Comparison of ENCODE assay signal across 16 cellular contexts in the genomic region with DNA sequence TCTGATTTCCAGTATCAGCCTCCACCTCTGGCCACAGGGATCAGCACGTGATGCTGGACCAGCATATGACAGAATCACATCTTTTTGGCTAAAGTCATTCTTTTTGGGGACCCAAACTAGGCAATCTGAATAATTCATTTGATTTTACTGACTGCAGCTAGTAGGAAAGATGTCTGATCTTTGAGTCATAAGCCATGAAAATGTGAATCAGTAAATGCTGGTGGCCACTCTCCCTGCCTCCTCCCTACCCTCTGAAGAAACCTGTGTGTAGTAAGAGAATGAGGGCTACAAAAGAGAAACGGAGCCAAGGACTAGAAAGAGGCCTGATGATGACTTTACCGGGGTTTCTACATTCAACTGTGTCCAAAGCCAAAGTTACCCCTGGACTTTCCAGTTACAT. TPM values are rescaled to one million over a fixed set of nuclear protein-coding genes. Genes with fewer than 3 reads are reported as not detected.
DNase-seq lines count a peak whose midpoint lies in the region; ATAC-seq and TF ChIP-seq lines count a peak whose summit lies in the region.
"Had no signal": no experiment of that assay in that cellular context is flagged by ENCODE, and none has a peak within 500 bp of the region (broad histone marks: within the 10 kb centered on the region; RNA-seq: fewer than 3 reads in every experiment).

No MANE protein-coding gene starts in this region.

- H3K9me2 ChIP-seq in GM23248 (ENCODE audit: insufficient read depth) = no peaks in the 10 kb centered on the region

- in situ Hi-C loops in GM23248 (cut with MboI) = no loop called here

- peak; percentile 45 for ATAC-seq in activated CD8-positive, alpha-beta T cell treated with anti-CD3 and anti-CD28 coated beads for 36 hours
- no peak for ATAC-seq in memory B cell (ENCODE audit: low read depth)
- ATAC-seq in esophagus mucosa = no peak
- ATAC-seq in GM18498 (IDR thresholded peaks at IDR 0.05; ENCODE audit: unreplicated experiment) = no peak
- ATAC-seq: left cardiac atrium had no signal

- CTCF ChIA-PET in activated CD8-positive, alpha-beta T cell treated with anti-CD3 and anti-CD28 coated beads for 36 hours (lab: Charles Lee) = no interaction called here

- no peaks in the 10 kb centered on the region for H3K27me3 Mint-ChIP-seq in activated CD8-positive, alpha-beta T cell treated with anti-CD3 and anti-CD28 coated beads for 36 hours
- H3K27me3 Mint-ChIP-seq in memory B cell = no peaks in the 10 kb centered on the region

- peaks cover 12% of the 10 kb centered on the region for H3K4me1 Mint-ChIP-seq in activated CD8-positive, alpha-beta T cell treated with anti-CD3 and anti-CD28 coated beads for 36 hours (ENCODE audit: low read depth)
- peaks cover 16% of the 10 kb centered on the region for H3K4me1 Mint-ChIP-seq in memory B cell

- no peaks in the 10 kb centered on the region for H3K9me3 Mint-ChIP-seq in activated CD8-positive, alpha-beta T cell treated with anti-CD3 and anti-CD28 coated beads for 36 hours
- no peaks in the 10 kb centered on the region for H3K9me3 Mint-ChIP-seq in memory B cell
- H3K9me3 Mint-ChIP-seq: activated CD4-positive, alpha-beta memory T cell treated with anti-CD3 and anti-CD28 coated beads, Interleukin-2, amount 10 ng/mL, durations not matched to agents 7 days and 5 days; activated T-helper 2 cell treated with anti-CD3 and anti-CD28 coated beads, Interferon-gamma antibody, Interleukin-2, Interleukin-4, amounts not matched to agents 10 μg/mL and 5 μg/mL and 100 μg/mL, durations not matched to agents 14 hours and 24 hours and 36 hours had no signal

- H3K4me1 ChIP-seq in GM23248 (ENCODE audit: insufficient read depth) = peaks cover 7% of the 10 kb centered on the region; the same call in 1 of the 2 replicates

- H2AFZ ChIP-seq in GM23248 = no peak overlapping the region

- H3K9ac ChIP-seq in GM23248 = no peak overlapping the region

- DNase-seq in AG20443 (ENCODE audit: low spot score) = peak; percentile 30
- DNase-seq in GM23248 = peak; percentile 62
- no peak for DNase-seq in activated CD8-positive, alpha-beta T cell treated with anti-CD3 and anti-CD28 coated beads for 36 hours
- DNase-seq in memory B cell (ENCODE audit: low spot score in 2 of 2) = no peak
- DNase-seq in stimulated activated CD4-positive, alpha-beta T cell treated with anti-CD3 and anti-CD28 coated beads, Interleukin-2, amount 100 ng/mL, for 48 hours = no peak
- no peak for DNase-seq in NAMALWA (ENCODE audit: low spot score)
- DNase-seq: activated CD4-positive, alpha-beta memory T cell treated with anti-CD3 and anti-CD28 coated beads, Interleukin-2, amount 10 ng/mL, durations not matched to agents 7 days and 5 days; amniotic stem cell; DMS153; left cardiac atrium; NCI-H1694; right lobe of liver had no signal

- H3K4me3 Mint-ChIP-seq in activated CD8-positive, alpha-beta T cell treated with anti-CD3 and anti-CD28 coated beads for 36 hours = no peak overlapping the region
- peak overlapping the region; percentile 44 for H3K4me3 Mint-ChIP-seq in memory B cell
- H3K4me3 Mint-ChIP-seq: activated CD4-positive, alpha-beta memory T cell treated with anti-CD3 and anti-CD28 coated beads, Interleukin-2, amount 10 ng/mL, durations not matched to agents 7 days and 5 days had no signal

- H3K4me2 ChIP-seq in GM23248 (ENCODE audit: unreplicated experiment) = no peak overlapping the region

- WGBS in GM23248 (ENCODE audit: low coverage in 1 of 2, low lambda C conversion rate in 2 of 2, missing lambda C conversion rate in 2 of 2), 2 experiments = 53 to 57% methylated on average over 3 of the region's 3 CpGs

- POLR2A ChIA-PET in activated CD8-positive, alpha-beta T cell treated with anti-CD3 and anti-CD28 coated beads for 36 hours (lab: Charles Lee) = interaction anchor here (1.5 kb wide), 1 partner anchor 10 kb away, joined by 5 read pairs; the partner anchor contains the start of gene LRPPRC

- H3K36me3 ChIP-seq in GM23248 (ENCODE audit: low read depth) = no peaks in the 10 kb centered on the region
- H3K36me3 ChIP-seq: right lobe of liver had no signal

- H4K20me1 ChIP-seq in GM23248 (ENCODE audit: insufficient read depth) = no peaks in the 10 kb centered on the region

- intact Hi-C loops in activated CD8-positive, alpha-beta T cell treated with anti-CD3 and anti-CD28 coated beads for 36 hours (cut with micrococcal nuclease) = no loop called here

- no peaks in the 10 kb centered on the region for H3K27me3 ChIP-seq in GM23248 (replicated peaks; ENCODE audit: insufficient read depth)
- H3K27me3 ChIP-seq: right lobe of liver had no signal

- H3F3A ChIP-seq in GM23248 (ENCODE audit: insufficient read depth) = no peaks in the 10 kb centered on the region

- no peaks in the 10 kb centered on the region for H3K79me2 ChIP-seq in GM23248 (ENCODE audit: insufficient read depth)

- no peaks in the 10 kb centered on the region for H3K36me3 Mint-ChIP-seq in activated CD8-positive, alpha-beta T cell treated with anti-CD3 and anti-CD28 coated beads for 36 hours (ENCODE audit: low read depth)
- H3K36me3 Mint-ChIP-seq in memory B cell = no peaks in the 10 kb centered on the region

- H3K4me3 ChIP-seq in GM23248 = no peak overlapping the region
- H3K4me3 ChIP-seq: right lobe of liver had no signal

- no peaks in the 10 kb centered on the region for H3K9me3 ChIP-seq in GM23248 (ENCODE audit: low read depth)
- H3K9me3 ChIP-seq: right lobe of liver had no signal

- no peak for TF ChIP-seq CTCF in activated CD8-positive, alpha-beta T cell treated with anti-CD3 and anti-CD28 coated beads for 36 hours (IDR thresholded peaks at IDR 0.05)

- H3K27ac ChIP-seq in GM23248 = no peak overlapping the region
- H3K27ac ChIP-seq: right lobe of liver, VCaP had no signal

- peak overlapping the region; percentile 64 for H3K27ac Mint-ChIP-seq in activated CD8-positive, alpha-beta T cell treated with anti-CD3 and anti-CD28 coated beads for 36 hours
- H3K27ac Mint-ChIP-seq in memory B cell = peak overlapping the region; percentile 78
- H3K27ac Mint-ChIP-seq: activated CD4-positive, alpha-beta memory T cell treated with anti-CD3 and anti-CD28 coated beads, Interleukin-2, amount 10 ng/mL, durations not matched to agents 7 days and 5 days; activated T-helper 2 cell treated with anti-CD3 and anti-CD28 coated beads, Interferon-gamma antibody, Interleukin-2, Interleukin-4, amounts not matched to agents 10 μg/mL and 5 μg/mL and 100 μg/mL, durations not matched to agents 14 hours and 24 hours and 36 hours had no signal

RNA-seq across cellular contexts. Expression of gene LRPPRC, which starts 10.0 kb away (rescaled TPM):
- total RNA-seq in GM23248 (2014; rRNA removed; shearing (Covaris generic)) = 38.0 and 42.6 TPM in 2 replicates
- polyA plus RNA-seq in GM23248 (2016; fragmentation: Nextera tagmentation; extraction: Ambion mirVana) = 23.3 and 27.7 TPM in 2 replicates
- 100 to 1,000 TPM; 207 to 225 TPM for total RNA-seq in activated CD8-positive, alpha-beta T cell treated with anti-CD3 and anti-CD28 coated beads for 36 hours
- 59.9 TPM for total RNA-seq in esophagus mucosa

Comparison
In these comparisons a context has a peak if more than half of its experiments do, and no peak if none do; other contexts are left out.
1. DNase-seq: peak in AG20443 (single experiment) and GM23248 (single experiment); none in activated CD8-positive, alpha-beta T cell treated with anti-CD3 and anti-CD28 coated beads for 36 hours (single experiment), memory B cell (0 of 2), stimulated activated CD4-positive, alpha-beta T cell treated with anti-CD3 and anti-CD28 coated beads, Interleukin-2, amount 100 ng/mL, for 48 hours (0 of 2) and NAMALWA (single experiment).